In the genomic region with DNA sequence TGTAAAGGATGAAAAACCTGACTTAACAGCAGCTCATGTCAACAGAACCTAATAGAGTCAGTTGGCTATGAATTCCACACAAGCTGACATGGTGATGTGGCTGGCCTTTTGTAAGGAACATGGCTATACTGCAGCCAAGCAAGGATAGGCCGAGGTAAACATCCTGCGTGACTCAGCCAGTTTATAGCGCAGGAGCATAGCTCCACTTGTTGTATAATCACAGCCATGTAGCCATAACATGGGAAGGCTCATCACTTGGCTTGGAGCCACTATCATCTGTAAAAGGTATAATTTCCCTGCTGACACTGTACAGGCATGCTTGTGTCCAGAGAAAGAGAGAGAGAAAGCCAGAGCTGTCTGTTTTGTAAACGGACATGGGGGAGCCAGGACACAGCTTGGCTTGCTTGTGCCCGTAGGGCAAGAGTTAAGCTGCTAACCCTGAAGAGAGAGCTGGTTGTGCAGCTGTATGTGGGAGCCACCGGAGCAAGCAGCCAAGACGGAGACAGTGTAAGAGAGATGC, we compare ENCODE assay signal across 11 cellular contexts.
DNase-seq lines count a peak whose midpoint lies in the region; ATAC-seq and TF ChIP-seq lines count a peak whose summit lies in the region.
"Had no signal": no experiment of that assay in that cellular context is flagged by ENCODE, and none has a peak within 500 bp of the region (broad histone marks: within the 10 kb centered on the region; RNA-seq: fewer than 3 reads in every experiment).

No MANE protein-coding gene starts in this region.

- H4K20me1 ChIP-seq in GM23248 (ENCODE audit: insufficient read depth) = no peaks in the 10 kb centered on the region

- in situ Hi-C loops in GM23248 (cut with MboI) = no loop called here
- in situ Hi-C loops in transverse colon (cut with MboI; ENCODE audit: low pct_ligation_motif_present in 1 of 4, low pct_unique_long_range_greater_than_20kb in 1 of 4, low sequenced_read_pairs in 3 of 4) = no loop called here

- H3K27ac ChIP-seq in GM23248 = peak overlapping the region; percentile 54
- peak overlapping the region; percentile 69 to 76 (median 72) for H3K27ac ChIP-seq in transverse colon
- no peak overlapping the region for H3K27ac ChIP-seq in coronary artery

- H3K4me1 ChIP-seq in GM23248 (ENCODE audit: insufficient read depth) (peaks cover 22% of the 10 kb centered on the region), transverse colon (peaks cover 0 to 16% (median 7%) of the 10 kb centered on the region in 4 donors)

- 34 to 35% methylated on average over 7 of the region's 7 CpGs for WGBS in GM23248 (ENCODE audit: low coverage in 1 of 2, low lambda C conversion rate in 2 of 2, missing lambda C conversion rate in 2 of 2), 2 experiments
- WGBS in transverse colon (ENCODE audit: low coverage in 1 of 2), 2 donors = 64 to 72% methylated on average over 2 to 7 of the region's 7 CpGs

- H3K36me3 ChIP-seq in GM23248 (ENCODE audit: low read depth) = no peaks in the 10 kb centered on the region
- H3K36me3 ChIP-seq in transverse colon = no peaks in the 10 kb centered on the region

- H3K9me2 ChIP-seq in GM23248 (ENCODE audit: insufficient read depth) = no peaks in the 10 kb centered on the region

- no peaks in the 10 kb centered on the region for H3K9me3 ChIP-seq in GM23248 (ENCODE audit: low read depth)
- no peaks in the 10 kb centered on the region for H3K9me3 ChIP-seq in transverse colon

- H3K27me3 ChIP-seq in GM23248 (replicated peaks; ENCODE audit: insufficient read depth) (no peaks in the 10 kb centered on the region), transverse colon (no peaks in the 10 kb centered on the region)

- no peak for ATAC-seq in HG02970 (IDR thresholded peaks at IDR 0.05; ENCODE audit: low FRiP score, unreplicated experiment)

- TF ChIP-seq CTCF in fibroblast of the aortic adventitia (IDR thresholded peaks at IDR 0.05; ENCODE audit: insufficient read depth, low read length) (no peak), transverse colon (IDR thresholded peaks at IDR 0.05) (no peak), coronary artery (IDR thresholded peaks at IDR 0.05) (no peak)

- peaks cover 11% of the 10 kb centered on the region; the same call in 1 of the 2 replicates for H3F3A ChIP-seq in GM23248 (ENCODE audit: insufficient read depth)

- no peak overlapping the region for H3K9ac ChIP-seq in GM23248

- H3K4me3 ChIP-seq in GM23248 = no peak overlapping the region
- H3K4me3 ChIP-seq in fibroblast of the aortic adventitia (ENCODE audit: low read depth, low read length) = no peak overlapping the region
- no peak overlapping the region for H3K4me3 ChIP-seq in transverse colon
- H3K4me3 ChIP-seq in coronary artery = no peak overlapping the region

- no peaks in the 10 kb centered on the region for H3K79me2 ChIP-seq in GM23248 (ENCODE audit: insufficient read depth)

- peak overlapping the region; percentile 52 for H2AFZ ChIP-seq in GM23248

- intact Hi-C loops in transverse colon (cut with DNase I; ENCODE audit: low total_unique reads) = no loop called here

- no peak for TF ChIP-seq POLR2A in transverse colon (IDR thresholded peaks at IDR 0.05)

- DNase-seq in GM23248 (peak; percentile 91), T1000 (lab: John Stamatoyannopoulos, UW) (peak; percentile 32), fibroblast of the aortic adventitia (ENCODE audit: low read depth) (peak; percentile 20), transverse colon (peak; percentile 35), SKM-1 (lab: John Stamatoyannopoulos, UW; ENCODE audit: unreplicated experiment) (no peak), coronary artery (ENCODE audit: low spot score) (no peak)
- DNase-seq: activated CD8-positive, alpha-beta memory T cell treated with anti-CD3 and anti-CD28 coated beads, Interleukin-2, amount 50 U/mL, for 4 hours; glutamatergic neuron; NCI-H774; retina had no signal

- TF ChIP-seq EP300 in transverse colon (IDR thresholded peaks at IDR 0.05; ENCODE audit: low read depth) = no peak

- H3K4me2 ChIP-seq in GM23248 (ENCODE audit: unreplicated experiment) = peak overlapping the region; percentile 40

Comparison
In these comparisons a context has a peak if more than half of its experiments do, and no peak if none do; other contexts are left out.
1. DNase-seq: peak in GM23248 (single experiment), T1000 (single experiment), fibroblast of the aortic adventitia (single experiment) and transverse colon (single experiment); none in SKM-1 (single experiment) and coronary artery (single experiment).
2. H3K27ac ChIP-seq: peak in GM23248 (single experiment) and transverse colon (4 of 4); none in coronary artery (0 of 2).